9 cellular contexts compared by ENCODE assay signal in the genomic region with DNA sequence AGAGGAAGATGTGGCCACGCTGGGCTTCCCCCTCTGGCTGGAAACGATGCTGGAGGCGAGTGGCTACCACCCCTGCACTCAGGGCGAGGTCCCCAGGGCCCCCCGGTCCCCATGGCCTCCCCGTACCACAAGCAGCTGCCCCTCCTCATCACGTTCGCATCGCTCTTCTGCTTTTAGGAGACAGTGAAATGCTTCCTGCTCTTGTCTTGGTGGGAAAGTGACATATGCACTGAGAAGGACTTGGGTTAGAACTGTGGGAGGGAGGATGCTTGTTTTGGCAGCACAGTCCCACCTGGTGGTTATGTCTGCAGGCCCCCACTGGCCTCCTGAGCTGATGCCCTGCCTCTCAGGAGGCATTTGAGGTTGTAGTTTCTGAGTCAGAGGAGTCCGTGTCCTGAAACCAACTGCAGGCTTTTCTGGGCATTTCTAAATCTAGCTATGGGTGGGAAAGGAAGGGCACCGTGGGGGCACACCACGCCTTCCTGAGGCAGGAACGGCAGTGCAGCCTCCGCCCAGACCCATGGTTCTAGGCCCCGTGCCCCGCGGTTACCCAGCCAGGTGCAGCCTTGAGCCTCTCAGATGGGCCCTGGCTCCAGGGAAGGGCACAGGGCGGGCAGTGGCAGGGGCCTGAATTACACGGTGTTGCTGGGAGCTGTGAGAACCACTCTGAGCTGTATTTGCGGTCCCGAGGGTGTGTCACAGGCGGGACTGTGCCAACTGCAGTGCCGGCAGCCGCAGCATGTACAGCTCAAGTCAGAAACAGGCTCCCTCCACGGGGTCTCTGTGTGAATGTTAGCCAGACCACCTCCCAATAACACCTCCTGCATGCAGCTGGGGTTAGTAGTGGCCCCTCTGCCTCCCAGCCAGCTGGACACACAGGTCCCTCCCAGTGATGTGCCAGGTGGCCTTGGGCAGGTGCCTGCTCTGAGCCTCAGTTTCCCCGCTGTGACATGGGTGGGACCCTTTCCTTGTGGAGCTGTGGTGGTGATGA.
DNase-seq lines count a peak whose midpoint lies in the region; ATAC-seq and TF ChIP-seq lines count a peak whose summit lies in the region.
"Had no signal": no experiment of that assay in that cellular context is flagged by ENCODE, and none has a peak within 500 bp of the region (broad histone marks: within the 10 kb centered on the region; RNA-seq: fewer than 3 reads in every experiment).

No MANE protein-coding gene starts in this region.

- H3K4me3 ChIP-seq in right atrium auricular region (no peak overlapping the region), lower lobe of right lung (no peak overlapping the region)

- H3K27me3 ChIP-seq in right atrium auricular region (no peaks in the 10 kb centered on the region), lower lobe of right lung (ENCODE audit: low read depth) (no peaks in the 10 kb centered on the region)

- no peaks in the 10 kb centered on the region for H3K9me3 ChIP-seq in right atrium auricular region
- H3K9me3 ChIP-seq in lower lobe of right lung = no peaks in the 10 kb centered on the region

- ATAC-seq in Right ventricle myocardium superior (ENCODE audit: poor library complexity) (no peak), HG02884 (IDR thresholded peaks at IDR 0.05; ENCODE audit: unreplicated experiment) (peak; percentile 61), lower lobe of right lung (peak in 1 of 2 donors; percentile 46)

- H3K4me1 Mint-ChIP-seq in immature natural killer cell = peaks cover 2 to 5% of the 10 kb centered on the region in 2 donors

- no peaks in the 10 kb centered on the region for H3K9me3 Mint-ChIP-seq in immature natural killer cell
- H3K9me3 Mint-ChIP-seq: CD8-positive, alpha-beta memory T cell had no signal

- peaks cover 28% of the 10 kb centered on the region for H3K36me3 ChIP-seq in right atrium auricular region
- H3K36me3 ChIP-seq in lower lobe of right lung = peaks cover 8% of the 10 kb centered on the region

- TF ChIP-seq POLR2A in erythroblast (IDR thresholded peaks at IDR 0.05; ENCODE audit: low read length) = no peak

- H3K4me1 ChIP-seq in right atrium auricular region (peaks cover 0 to 22% of the 10 kb centered on the region in 2 donors), lower lobe of right lung (peaks cover 4% of the 10 kb centered on the region)

- peak; percentile 40 for DNase-seq in Right ventricle myocardium superior
- DNase-seq in right atrium auricular region (ENCODE audit: low spot score) = no peak
- DNase-seq in RPMI7951 (ENCODE audit: low read depth) = peak; percentile 60
- peak; percentile 44 for DNase-seq in lower lobe of right lung
- DNase-seq in immature natural killer cell = no peak
- no peak for DNase-seq in activated naive CD4-positive, alpha-beta T cell treated with anti-CD3 and anti-CD28 coated beads, Interleukin-2, amount 50 U/mL, for 16 hours
- no peak for DNase-seq in erythroblast (lab: John Stamatoyannopoulos, UW)

- no peak overlapping the region for H3K27ac Mint-ChIP-seq in immature natural killer cell

- H3K4me3 Mint-ChIP-seq in immature natural killer cell = no peak overlapping the region

- H3K27me3 Mint-ChIP-seq in immature natural killer cell (ENCODE audit: low read depth in 3 of 3) = peaks cover 2 to 6% (median 3%) of the 10 kb centered on the region in 3 donors

- H3K27ac ChIP-seq in right atrium auricular region (no peak overlapping the region), lower lobe of right lung (no peak overlapping the region)

- intact Hi-C loops in Right ventricle myocardium superior (cut with DNase I) (no loop called here), lower lobe of right lung (cut with DNase I) (no loop called here)

- no peak for TF ChIP-seq CTCF in right atrium auricular region (IDR thresholded peaks at IDR 0.05)
- TF ChIP-seq CTCF in lower lobe of right lung (IDR thresholded peaks at IDR 0.05) = no peak

- no peaks in the 10 kb centered on the region for H3K36me3 Mint-ChIP-seq in immature natural killer cell
- H3K36me3 Mint-ChIP-seq: CD8-positive, alpha-beta memory T cell had no signal

Comparison
In these comparisons a context has a peak if more than half of its experiments do, and no peak if none do; other contexts are left out.
1. DNase-seq: peak in Right ventricle myocardium superior (single experiment), RPMI7951 (single experiment) and lower lobe of right lung (single experiment); none in right atrium auricular region (single experiment), immature natural killer cell (0 of 3), activated naive CD4-positive, alpha-beta T cell treated with anti-CD3 and anti-CD28 coated beads, Interleukin-2, amount 50 U/mL, for 16 hours (single experiment) and erythroblast (0 of 2).